ENCODE assay signal across 12 cellular contexts in the genomic region with DNA sequence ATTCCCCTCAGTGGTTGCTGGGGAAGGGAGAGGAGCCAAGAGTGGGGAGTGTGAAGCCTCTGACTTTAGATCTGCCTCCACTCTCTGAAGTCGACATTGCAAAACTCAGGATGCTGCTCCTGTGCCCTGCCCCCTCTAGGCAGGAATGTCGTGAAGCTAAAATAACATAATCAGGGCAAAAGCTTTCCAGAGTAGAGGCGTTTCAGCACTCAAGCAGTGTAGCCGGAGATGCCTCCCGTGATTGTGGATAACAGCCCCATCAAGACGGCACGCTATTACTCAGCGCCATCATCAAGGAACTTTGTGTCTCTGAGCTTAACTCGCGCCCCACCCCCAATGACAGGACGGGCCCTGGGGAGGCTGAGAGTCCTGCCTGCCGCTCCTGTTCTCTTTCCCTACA.
DNase-seq lines count a peak whose midpoint lies in the region; ATAC-seq and TF ChIP-seq lines count a peak whose summit lies in the region.
"Had no signal": no experiment of that assay in that cellular context is flagged by ENCODE, and none has a peak within 500 bp of the region (broad histone marks: within the 10 kb centered on the region; RNA-seq: fewer than 3 reads in every experiment).

No MANE protein-coding gene starts in this region.

- POLR2A ChIA-PET in MCF 10A (lab: Yijun Ruan, JAX) = interaction anchor here (0.7 kb wide), 1 partner anchor 274 kb away, joined by 3 read pairs; no protein-coding TSS in a partner anchor
- POLR2A ChIA-PET in SK-N-SH (lab: Yijun Ruan, JAX) = no interaction called here

- H3K4me1 Mint-ChIP-seq in MCF 10A (ENCODE audit: insufficient read depth, unreplicated experiment) = no peaks in the 10 kb centered on the region
- H3K4me1 Mint-ChIP-seq: B cell had no signal

- H3K4me1 ChIP-seq in mammary epithelial cell (ENCODE audit: insufficient read depth, low read length) (no peaks in the 10 kb centered on the region), SK-N-SH (ENCODE audit: control insufficient read depth in 1 of 2, insufficient read depth in 2 of 2, low read depth in 1 of 2, low read length in 1 of 2) (no peaks in the 10 kb centered on the region; a peak in 1 of 4 replicates), foreskin keratinocyte (no peaks in the 10 kb centered on the region), transverse colon (no peaks in the 10 kb centered on the region)

- no peaks in the 10 kb centered on the region for H3K9me3 ChIP-seq in mammary epithelial cell (replicated peaks; ENCODE audit: insufficient read depth, low read length)
- no peaks in the 10 kb centered on the region for H3K9me3 ChIP-seq in SK-N-SH
- no peaks in the 10 kb centered on the region for H3K9me3 ChIP-seq in transverse colon

- H3K4me3 ChIP-seq in mammary epithelial cell (replicated peaks in 1 of 3; ENCODE audit: insufficient read depth in 1 of 3, low read depth in 2 of 3, low read length in 3 of 3) (no peak overlapping the region), SK-N-SH (ENCODE audit: low read depth in 2 of 2, low read length in 1 of 2) (no peak overlapping the region), transverse colon (no peak overlapping the region)
- H3K4me3 ChIP-seq: dorsolateral prefrontal cortex had no signal

- H3K36me3 Mint-ChIP-seq in MCF 10A (ENCODE audit: insufficient read depth, unreplicated experiment) = no peaks in the 10 kb centered on the region

- no peak overlapping the region for H3K4me2 ChIP-seq in mammary epithelial cell (ENCODE audit: insufficient read depth, low read depth, low read length)
- no peak overlapping the region for H3K4me2 ChIP-seq in SK-N-SH

- H3K27ac Mint-ChIP-seq in MCF 10A (ENCODE audit: low read depth, unreplicated experiment) = no peak overlapping the region
- H3K27ac Mint-ChIP-seq: B cell had no signal

- DNase-seq in mammary epithelial cell (peak; percentile 14), MCF 10A (ENCODE audit: unreplicated experiment) (no peak), SK-N-SH (peak; percentile 47), foreskin keratinocyte (no peak), putamen (ENCODE audit: low spot score) (peak; percentile 62), transverse colon (no peak)
- DNase-seq: activated naive CD4-positive, alpha-beta T cell; NCI-H2081 had no signal

- H3K9ac ChIP-seq in mammary epithelial cell (ENCODE audit: insufficient read depth, low read length) = no peak overlapping the region
- H3K9ac ChIP-seq in SK-N-SH = no peak overlapping the region

- no peak overlapping the region for H3K4me3 Mint-ChIP-seq in MCF 10A (ENCODE audit: unreplicated experiment)
- H3K4me3 Mint-ChIP-seq: B cell had no signal

- intact Hi-C loops in mammary epithelial cell (cut with micrococcal nuclease) (no loop called here), MCF 10A (cut with micrococcal nuclease) (no loop called here), transverse colon (cut with DNase I; ENCODE audit: low total_unique reads) (no loop called here)

- H3F3A ChIP-seq in SK-N-SH (replicated peaks; ENCODE audit: insufficient read depth) = no peaks in the 10 kb centered on the region

- H3K36me3 ChIP-seq in mammary epithelial cell (ENCODE audit: insufficient read depth, low read length) (no peaks in the 10 kb centered on the region), SK-N-SH (replicated peaks in 1 of 2; ENCODE audit: control insufficient read depth in 1 of 2, insufficient read depth in 2 of 2, low read length in 1 of 2) (no peaks in the 10 kb centered on the region), transverse colon (no peaks in the 10 kb centered on the region)

- ATAC-seq in foreskin keratinocyte = peak; percentile 19
- no peak for ATAC-seq in HG02870 (IDR thresholded peaks at IDR 0.05; ENCODE audit: unreplicated experiment)
- ATAC-seq in GM19395 (IDR thresholded peaks at IDR 0.05; ENCODE audit: unreplicated experiment) = no peak

- H3K9me3 Mint-ChIP-seq in MCF 10A (ENCODE audit: unreplicated experiment) = no peaks in the 10 kb centered on the region

- TF ChIP-seq EP300 in SK-N-SH (IDR thresholded peaks at IDR 0.05; ENCODE audit: borderline replicate concordance in 1 of 2, low read depth in 1 of 2, low read length in 1 of 2) (no peak), transverse colon (IDR thresholded peaks at IDR 0.05; ENCODE audit: low read depth) (no peak)

- WGBS in mammary epithelial cell (ENCODE audit: low coverage, missing lambda C conversion rate) = 17% methylated on average over 12 of the region's 12 CpGs
- 28% methylated on average over 12 of the region's 12 CpGs for WGBS in SK-N-SH (ENCODE audit: low lambda C conversion rate)
- 0 to 21% methylated on average over 4 to 12 of the region's 12 CpGs for WGBS in transverse colon (ENCODE audit: low coverage in 1 of 2), 2 donors

- no peaks in the 10 kb centered on the region for H3K9me2 ChIP-seq in SK-N-SH

- no peak for TF ChIP-seq RAD21 in SK-N-SH (IDR thresholded peaks at IDR 0.05; ENCODE audit: low read length)

- H4K20me1 ChIP-seq in mammary epithelial cell (ENCODE audit: insufficient read depth, low read length) (no peaks in the 10 kb centered on the region), SK-N-SH (ENCODE audit: insufficient read depth) (no peaks in the 10 kb centered on the region)

- in situ Hi-C loops in mammary epithelial cell (cut with MboI; ENCODE audit: low sequenced_read_pairs in 2 of 2) = no loop called here
- in situ Hi-C loops in transverse colon (cut with MboI; ENCODE audit: low pct_ligation_motif_present in 1 of 4, low pct_unique_long_range_greater_than_20kb in 1 of 4, low sequenced_read_pairs in 3 of 4) = no loop called here

- BruUV-seq in mammary epithelial cell (replicated peaks; lab: Mats Ljungman, UMichigan) (no TSS peak), MCF 10A (replicated peaks; lab: Mats Ljungman, UMichigan) (no TSS peak)

- H2AFZ ChIP-seq in mammary epithelial cell (ENCODE audit: low read depth, low read length) = no peak overlapping the region
- H2AFZ ChIP-seq in SK-N-SH (ENCODE audit: low read depth) = no peak overlapping the region

- no peak for TF ChIP-seq POLR2A in transverse colon (IDR thresholded peaks at IDR 0.05)

- peaks cover 28% of the 10 kb centered on the region for H3K27me3 Mint-ChIP-seq in MCF 10A (ENCODE audit: insufficient read depth, unreplicated experiment)

- dilution Hi-C loops in mammary epithelial cell (cut with HindIII; ENCODE audit: low sequenced_read_pairs) = no loop called here

- H3K79me2 ChIP-seq in mammary epithelial cell (ENCODE audit: insufficient read depth, low read length) = no peaks in the 10 kb centered on the region
- H3K79me2 ChIP-seq in SK-N-SH (ENCODE audit: insufficient read depth) = no peaks in the 10 kb centered on the region

- H3K27me3 ChIP-seq in mammary epithelial cell (ENCODE audit: insufficient read depth, low read length) (peaks cover 2% of the 10 kb centered on the region), SK-N-SH (ENCODE audit: insufficient read depth) (no peaks in the 10 kb centered on the region), foreskin keratinocyte (peaks cover 9% of the 10 kb centered on the region), transverse colon (peaks cover 12% of the 10 kb centered on the region)

- H3K27ac ChIP-seq in mammary epithelial cell (ENCODE audit: insufficient read depth, low read depth, low read length) (no peak overlapping the region), SK-N-SH (ENCODE audit: low read depth in 2 of 2, low read length in 1 of 2) (no peak overlapping the region), foreskin keratinocyte (no peak overlapping the region), transverse colon (no peak overlapping the region)
- H3K27ac ChIP-seq: dorsolateral prefrontal cortex had no signal

- TF ChIP-seq CTCF in mammary epithelial cell (conservative IDR thresholded peaks at IDR 0.05 in 1 of 2, IDR thresholded peaks at IDR 0.05 in 1 of 2; ENCODE audit: extremely low read depth in 1 of 2, insufficient read depth in 1 of 2, low read depth in 1 of 2, low read length in 2 of 2) (peak in 1 of 2 donors; percentile 23), MCF 10A (IDR thresholded peaks at IDR 0.05; ENCODE audit: unreplicated experiment) (no peak), SK-N-SH (IDR thresholded peaks at IDR 0.05) (peak; percentile 25; the same call in 1 of the 2 replicates), foreskin keratinocyte (conservative IDR thresholded peaks at IDR 0.05) (peak; percentile 30), transverse colon (IDR thresholded peaks at IDR 0.05) (no peak)

- CTCF ChIA-PET in mammary epithelial cell (lab: Charles Lee; ENCODE audit: low non-redundant PET) = no interaction called here
- CTCF ChIA-PET in MCF 10A (lab: Yijun Ruan, JAX) = interaction anchor here (0.7 kb wide), 2 partner anchors 18 to 88 kb away, joined by 3 read pairs; no protein-coding TSS in a partner anchor
- CTCF ChIA-PET in SK-N-SH (lab: Yijun Ruan, JAX) = interaction anchor here (0.9 to 2.4 kb wide), 6 partner anchors 9 to 113 kb away, joined by 3 to 7 read pairs (median 4); no protein-coding TSS in a partner anchor

TF ChIP-seq in SK-N-SH, 30 proteins besides CTCF, POLR2A, EP300 and RAD21 (continues in another document):
- TF ChIP-seq MXI1 (IDR thresholded peaks at IDR 0.05; ENCODE audit: low read depth, low read length) (no peak), NRF1 (IDR thresholded peaks at IDR 0.05; ENCODE audit: low read depth, low read length) (no peak), CHD2 (IDR thresholded peaks at IDR 0.05; ENCODE audit: low read length, partially characterized antibody) (no peak), FOXM1 (IDR thresholded peaks at IDR 0.05; ENCODE audit: low read depth) (no peak)
- TF ChIP-seq, protein P1, sequence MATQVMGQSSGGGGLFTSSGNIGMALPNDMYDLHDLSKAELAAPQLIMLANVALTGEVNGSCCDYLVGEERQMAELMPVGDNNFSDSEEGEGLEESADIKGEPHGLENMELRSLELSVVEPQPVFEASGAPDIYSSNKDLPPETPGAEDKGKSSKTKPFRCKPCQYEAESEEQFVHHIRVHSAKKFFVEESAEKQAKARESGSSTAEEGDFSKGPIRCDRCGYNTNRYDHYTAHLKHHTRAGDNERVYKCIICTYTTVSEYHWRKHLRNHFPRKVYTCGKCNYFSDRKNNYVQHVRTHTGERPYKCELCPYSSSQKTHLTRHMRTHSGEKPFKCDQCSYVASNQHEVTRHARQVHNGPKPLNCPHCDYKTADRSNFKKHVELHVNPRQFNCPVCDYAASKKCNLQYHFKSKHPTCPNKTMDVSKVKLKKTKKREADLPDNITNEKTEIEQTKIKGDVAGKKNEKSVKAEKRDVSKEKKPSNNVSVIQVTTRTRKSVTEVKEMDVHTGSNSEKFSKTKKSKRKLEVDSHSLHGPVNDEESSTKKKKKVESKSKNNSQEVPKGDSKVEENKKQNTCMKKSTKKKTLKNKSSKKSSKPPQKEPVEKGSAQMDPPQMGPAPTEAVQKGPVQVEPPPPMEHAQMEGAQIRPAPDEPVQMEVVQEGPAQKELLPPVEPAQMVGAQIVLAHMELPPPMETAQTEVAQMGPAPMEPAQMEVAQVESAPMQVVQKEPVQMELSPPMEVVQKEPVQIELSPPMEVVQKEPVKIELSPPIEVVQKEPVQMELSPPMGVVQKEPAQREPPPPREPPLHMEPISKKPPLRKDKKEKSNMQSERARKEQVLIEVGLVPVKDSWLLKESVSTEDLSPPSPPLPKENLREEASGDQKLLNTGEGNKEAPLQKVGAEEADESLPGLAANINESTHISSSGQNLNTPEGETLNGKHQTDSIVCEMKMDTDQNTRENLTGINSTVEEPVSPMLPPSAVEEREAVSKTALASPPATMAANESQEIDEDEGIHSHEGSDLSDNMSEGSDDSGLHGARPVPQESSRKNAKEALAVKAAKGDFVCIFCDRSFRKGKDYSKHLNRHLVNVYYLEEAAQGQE (IDR thresholded peaks at IDR 0.05; ENCODE audit: low read depth, low read length) = no peak

Comparison
In these comparisons a context has a peak if more than half of its experiments do, and no peak if none do; other contexts are left out.
1. DNase-seq: peak in mammary epithelial cell (single experiment), SK-N-SH (single experiment) and putamen (single experiment); none in MCF 10A (single experiment), foreskin keratinocyte (0 of 2) and transverse colon (single experiment).
2. CTCF ChIP-seq: peak in SK-N-SH (single experiment) and foreskin keratinocyte (single experiment); none in MCF 10A (single experiment) and transverse colon (0 of 5).